Comparison of ENCODE assay signal across 29 cellular contexts in the genomic region with DNA sequence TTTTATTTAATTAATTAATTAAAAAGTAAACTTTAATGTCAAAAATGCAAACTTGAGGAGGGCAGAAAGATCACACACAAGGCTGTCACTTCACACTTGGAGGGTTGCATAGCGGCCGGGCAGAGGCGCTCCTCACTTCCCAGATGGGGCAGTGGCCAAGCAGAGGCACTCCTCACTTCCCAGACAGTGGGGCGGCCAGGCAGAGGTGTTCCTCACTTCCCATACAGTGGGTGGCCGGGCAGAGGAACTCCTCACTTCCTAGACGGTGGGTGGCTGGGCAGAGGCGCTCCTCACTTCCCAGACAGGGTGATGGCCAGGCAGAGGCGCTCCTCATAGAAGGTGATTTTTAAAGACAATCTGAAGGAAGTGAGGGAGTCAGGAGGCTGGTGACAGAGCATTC.
"Had no signal": no experiment of that assay in that cellular context is flagged by ENCODE, and none has a peak within 500 bp of the region (broad histone marks: within the 10 kb centered on the region; RNA-seq: fewer than 3 reads in every experiment).

No MANE protein-coding gene starts in this region.

- ATAC-seq: naive thymus-derived CD4-positive, alpha-beta T cell; natural killer cell; psoas muscle; right cardiac atrium; right lobe of liver; stimulated activated memory B cell treated with anti-CD40 and anti-IgM and Interleukin-4, amounts not matched to agents 10 μg/mL and 1 μg/mL and 100 μg/mL, for 72 hours; stimulated activated naive CD8-positive, alpha-beta T cell treated with anti-CD3 and anti-CD28 coated beads, Interleukin-15, amount 100 ng/mL, for 72 hours; stimulated activated naive CD8-positive, alpha-beta T cell treated with anti-CD3 and anti-CD28 coated beads, Interleukin-15, Interleukin-2, amounts not matched to agents 100 U/mL and 50 U/mL, for 24 hours had no signal

- H3K36me3 Mint-ChIP-seq: naive thymus-derived CD4-positive, alpha-beta T cell; natural killer cell; neural progenitor cell; stimulated activated memory B cell treated with anti-CD40 and anti-IgM and Interleukin-4, amounts not matched to agents 10 μg/mL and 1 μg/mL and 100 μg/mL, for 72 hours had no signal

- H3K79me2 ChIP-seq: parathyroid adenoma had no signal

- H3K4me1 Mint-ChIP-seq: naive thymus-derived CD4-positive, alpha-beta T cell; stimulated activated naive CD8-positive, alpha-beta T cell treated with anti-CD3 and anti-CD28 coated beads, Interleukin-15, amount 100 ng/mL, for 72 hours had no signal

- H2AFZ ChIP-seq: neural progenitor cell, parathyroid adenoma had no signal

- FAIRE-seq: small intestine, urothelium cell line had no signal

- H3K9me3 Mint-ChIP-seq: natural killer cell; stimulated activated memory B cell treated with anti-CD40 and anti-IgM and Interleukin-4, amounts not matched to agents 10 μg/mL and 1 μg/mL and 100 μg/mL, for 72 hours; stimulated activated naive CD8-positive, alpha-beta T cell treated with anti-CD3 and anti-CD28 coated beads, Interleukin-15, amount 100 ng/mL, for 72 hours had no signal

- H3K4me3 ChIP-seq: neural progenitor cell, ovary, psoas muscle, right lobe of liver, sigmoid colon, suprapubic skin, testis, tibial nerve, upper lobe of left lung, vagina had no signal

- H3K27me3 Mint-ChIP-seq: stimulated activated naive CD8-positive, alpha-beta T cell treated with anti-CD3 and anti-CD28 coated beads, Interleukin-15, amount 100 ng/mL, for 72 hours had no signal

- H3K36me3 ChIP-seq: neural progenitor cell, ovary, right lobe of liver, sigmoid colon, suprapubic skin, tibial nerve, upper lobe of left lung, vagina had no signal

- H3K9me3 ChIP-seq: ovary, psoas muscle, right lobe of liver, sigmoid colon, suprapubic skin, testis, upper lobe of left lung, vagina had no signal

- H3K27ac Mint-ChIP-seq: natural killer cell; neural progenitor cell; progenitor cell of endocrine pancreas; stimulated activated memory B cell treated with anti-CD40 and anti-IgM and Interleukin-4, amounts not matched to agents 10 μg/mL and 1 μg/mL and 100 μg/mL, for 72 hours; stimulated activated naive CD8-positive, alpha-beta T cell treated with anti-CD3 and anti-CD28 coated beads, Interleukin-15, amount 100 ng/mL, for 72 hours had no signal

- H3K4me3 Mint-ChIP-seq: naive thymus-derived CD4-positive, alpha-beta T cell; natural killer cell; nephron; neural progenitor cell; stimulated activated memory B cell treated with anti-CD40 and anti-IgM and Interleukin-4, amounts not matched to agents 10 μg/mL and 1 μg/mL and 100 μg/mL, for 72 hours; stimulated activated naive CD8-positive, alpha-beta T cell treated with anti-CD3 and anti-CD28 coated beads, Interleukin-15, amount 100 ng/mL, for 72 hours had no signal

- H3K4me1 ChIP-seq: parathyroid adenoma, psoas muscle, right lobe of liver, sigmoid colon, suprapubic skin, testis, tibial nerve, upper lobe of left lung, vagina had no signal

- H3K4me2 ChIP-seq: neural progenitor cell had no signal

- H3K27ac ChIP-seq: neural progenitor cell, ovary, parathyroid adenoma, psoas muscle, right lobe of liver, sigmoid colon, suprapubic skin, testis, tibial nerve, upper lobe of left lung, vagina had no signal

- H3K27me3 ChIP-seq: neural progenitor cell, ovary, right lobe of liver, sigmoid colon, suprapubic skin, testis, tibial nerve, upper lobe of left lung, vagina had no signal

- DNase-seq: naive thymus-derived CD4-positive, alpha-beta T cell; natural killer cell; occipital lobe; ovary; psoas muscle; right lobe of liver; sigmoid colon; small intestine; stimulated activated CD4-positive, alpha-beta T cell treated with anti-CD3 and anti-CD28 coated beads, Interleukin-15, amount 100 ng/mL, for 24 hours; stimulated activated CD4-positive, alpha-beta T cell treated with anti-CD3 and anti-CD28 coated beads, Interleukin-2, amount 100 ng/mL, for 24 hours; stimulated activated CD4-positive, alpha-beta T cell treated with anti-CD3 and anti-CD28 coated beads, Interleukin-2, amount 100 ng/mL, for 48 hours; stimulated activated CD4-positive, alpha-beta T cell treated with anti-CD3 and anti-CD28 coated beads, Interleukin-4, amount 100 ng/mL, for 24 hours; stimulated activated naive CD4-positive, alpha-beta T cell; stimulated activated naive CD8-positive, alpha-beta T cell treated with anti-CD3 and anti-CD28 coated beads, Interleukin-15, amount 100 ng/mL, for 72 hours; stimulated activated naive CD8-positive, alpha-beta T cell treated with anti-CD3 and anti-CD28 coated beads, Interleukin-15, Interleukin-2, amounts not matched to agents 100 U/mL and 50 U/mL, for 24 hours; substantia nigra; testis; trophoblast cell had no signal

- H3K9ac ChIP-seq: neural progenitor cell, parathyroid adenoma had no signal
